1 cellular context compared by ENCODE assay signal in the genomic region with DNA sequence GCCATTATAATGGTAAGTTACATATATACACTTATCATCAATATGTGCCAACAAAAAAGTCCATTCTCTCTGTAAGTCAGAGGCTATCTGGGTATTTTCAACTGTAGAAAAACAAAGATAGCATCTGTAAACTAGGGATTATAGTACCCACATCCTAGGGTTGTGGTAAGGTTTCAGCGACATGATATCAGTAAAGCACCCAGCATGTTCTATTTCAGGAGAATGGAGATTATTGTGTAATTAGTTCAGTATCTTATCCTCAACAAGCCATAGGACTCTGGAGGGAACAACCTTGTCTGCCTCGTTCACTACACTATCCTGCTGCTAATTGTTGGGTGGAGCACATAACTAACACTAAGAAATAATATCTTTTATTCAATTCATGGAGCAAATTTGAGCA.
TF ChIP-seq lines count a peak whose summit lies in the region.

No MANE protein-coding gene starts in this region.

TF ChIP-seq in K562, 482 proteins besides CTCF, POLR2A, EP300 and RAD21 (continued from another document):
- TF ChIP-seq, protein P1, sequence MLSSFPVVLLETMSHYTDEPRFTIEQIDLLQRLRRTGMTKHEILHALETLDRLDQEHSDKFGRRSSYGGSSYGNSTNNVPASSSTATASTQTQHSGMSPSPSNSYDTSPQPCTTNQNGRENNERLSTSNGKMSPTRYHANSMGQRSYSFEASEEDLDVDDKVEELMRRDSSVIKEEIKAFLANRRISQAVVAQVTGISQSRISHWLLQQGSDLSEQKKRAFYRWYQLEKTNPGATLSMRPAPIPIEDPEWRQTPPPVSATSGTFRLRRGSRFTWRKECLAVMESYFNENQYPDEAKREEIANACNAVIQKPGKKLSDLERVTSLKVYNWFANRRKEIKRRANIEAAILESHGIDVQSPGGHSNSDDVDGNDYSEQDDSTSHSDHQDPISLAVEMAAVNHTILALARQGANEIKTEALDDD (IDR thresholded peaks at IDR 0.05), result peak; percentile 88
- no peak for TF ChIP-seq ZNF830 (CRISPR knock-in tag; IDR thresholded peaks at IDR 0.05)
- TF ChIP-seq, protein P2, sequence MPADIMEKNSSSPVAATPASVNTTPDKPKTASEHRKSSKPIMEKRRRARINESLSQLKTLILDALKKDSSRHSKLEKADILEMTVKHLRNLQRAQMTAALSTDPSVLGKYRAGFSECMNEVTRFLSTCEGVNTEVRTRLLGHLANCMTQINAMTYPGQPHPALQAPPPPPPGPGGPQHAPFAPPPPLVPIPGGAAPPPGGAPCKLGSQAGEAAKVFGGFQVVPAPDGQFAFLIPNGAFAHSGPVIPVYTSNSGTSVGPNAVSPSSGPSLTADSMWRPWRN (IDR thresholded peaks at IDR 0.05; ENCODE audit: low read depth), result peak; percentile 40; the same call in 1 of the 2 replicates
- TF ChIP-seq TEAD4 (IDR thresholded peaks at IDR 0.05; ENCODE audit: low read length), result peak; percentile 70; the same call in 1 of the 2 replicates
- no peak for TF ChIP-seq TEAD4 (CRISPR knock-in tag; IDR thresholded peaks at IDR 0.05; ENCODE audit: borderline replicate concordance)
- peak; percentile 29; the same call in 1 of the 2 replicates for TF ChIP-seq RNF2 (IDR thresholded peaks at IDR 0.05)
- TF ChIP-seq, protein P3, sequence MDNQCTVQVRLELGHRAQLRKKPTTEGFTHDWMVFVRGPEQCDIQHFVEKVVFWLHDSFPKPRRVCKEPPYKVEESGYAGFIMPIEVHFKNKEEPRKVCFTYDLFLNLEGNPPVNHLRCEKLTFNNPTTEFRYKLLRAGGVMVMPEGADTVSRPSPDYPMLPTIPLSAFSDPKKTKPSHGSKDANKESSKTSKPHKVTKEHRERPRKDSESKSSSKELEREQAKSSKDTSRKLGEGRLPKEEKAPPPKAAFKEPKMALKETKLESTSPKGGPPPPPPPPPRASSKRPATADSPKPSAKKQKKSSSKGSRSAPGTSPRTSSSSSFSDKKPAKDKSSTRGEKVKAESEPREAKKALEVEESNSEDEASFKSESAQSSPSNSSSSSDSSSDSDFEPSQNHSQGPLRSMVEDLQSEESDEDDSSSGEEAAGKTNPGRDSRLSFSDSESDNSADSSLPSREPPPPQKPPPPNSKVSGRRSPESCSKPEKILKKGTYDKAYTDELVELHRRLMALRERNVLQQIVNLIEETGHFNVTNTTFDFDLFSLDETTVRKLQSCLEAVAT (IDR thresholded peaks at IDR 0.05), result no peak
- TF ChIP-seq BRD9 (IDR thresholded peaks at IDR 0.05; ENCODE audit: low read depth, partially characterized antibody), result no peak
- no peak for TF ChIP-seq TRIM28 (IDR thresholded peaks at IDR 0.05)
- peak; percentile 50 for TF ChIP-seq CEBPB (tag; IDR thresholded peaks at IDR 0.05)
- TF ChIP-seq ZNF717 (CRISPR knock-in tag; IDR thresholded peaks at IDR 0.05), result no peak
- no peak for TF ChIP-seq NR2F6 (CRISPR knock-in tag; IDR thresholded peaks at IDR 0.05)
- no peak for TF ChIP-seq CEBPG (CRISPR knock-in tag; IDR thresholded peaks at IDR 0.05)
- peak; percentile 56 to 82 for TF ChIP-seq CEBPG (tag; conservative IDR thresholded peaks at IDR 0.05 in 1 of 2, IDR thresholded peaks at IDR 0.05 in 1 of 2)
- no peak for TF ChIP-seq BACH1 (tag; IDR thresholded peaks at IDR 0.05)
- no peak for TF ChIP-seq CREB1 (IDR thresholded peaks at IDR 0.05)
- no peak for TF ChIP-seq CREB1 (CRISPR knock-in tag; IDR thresholded peaks at IDR 0.05)
- TF ChIP-seq STAT5A (IDR thresholded peaks at IDR 0.05; ENCODE audit: borderline replicate concordance, low read length), result no peak
- TF ChIP-seq MEF2D (tag; conservative IDR thresholded peaks at IDR 0.05; ENCODE audit: low read depth), result peak; percentile 90
- TF ChIP-seq ZNF584 (CRISPR knock-in tag; IDR thresholded peaks at IDR 0.05; ENCODE audit: low read depth), result no peak
- TF ChIP-seq NCOA2 (IDR thresholded peaks at IDR 0.05; ENCODE audit: partially characterized antibody in 2 of 2), result no peak
- 0 out of 2 replicates have a peak, but pooled peaks have one; percentile 30 for TF ChIP-seq KLF16 (IDR thresholded peaks at IDR 0.05)
TF ChIP-seq in K562: peak in this region for 10.
